8 cellular contexts compared by ENCODE assay signal in genomic region chr12:108734200-108734906, GRCh38. TPM values are rescaled to one million over a fixed set of nuclear protein-coding genes. Genes with fewer than 3 reads are reported as not detected.
DNase-seq lines count a peak whose midpoint lies in the region; ATAC-seq, FAIRE-seq and TF ChIP-seq lines count a peak whose summit lies in the region.

No MANE protein-coding gene starts in this region.

- no peaks in the 10 kb centered on the region for H3K36me3 Mint-ChIP-seq in activated naive CD4-positive, alpha-beta T cell treated with anti-CD3 and anti-CD28 coated beads for 36 hours (ENCODE audit: low read depth)

- peak; percentile 11 to 42 (median 21) for ATAC-seq in pancreas
- ATAC-seq in GM19023 (IDR thresholded peaks at IDR 0.05; ENCODE audit: unreplicated experiment), result no peak
- ATAC-seq in HG02763 (IDR thresholded peaks at IDR 0.05; ENCODE audit: unreplicated experiment), result no peak

- no peaks in the 10 kb centered on the region for H3K9me3 Mint-ChIP-seq in activated naive CD4-positive, alpha-beta T cell treated with anti-CD3 and anti-CD28 coated beads for 36 hours

- peak; percentile 43 for DNase-seq in activated naive CD4-positive, alpha-beta T cell treated with anti-CD3 and anti-CD28 coated beads for 36 hours
- DNase-seq in activated naive CD4-positive, alpha-beta T cell (lab: John Stamatoyannopoulos, UW), result no peak
- DNase-seq in OCI-M1 (lab: John Stamatoyannopoulos, UW) (peak; percentile 89), pancreas (peak in 4 of 6 donors; percentile 43 to 81 (median 71)), retina (no peak)
- no peak for DNase-seq in effector memory CD4-positive, alpha-beta T cell

- H3K4me3 Mint-ChIP-seq in activated naive CD4-positive, alpha-beta T cell treated with anti-CD3 and anti-CD28 coated beads for 36 hours, result no peak overlapping the region

- CTCF ChIA-PET in activated naive CD4-positive, alpha-beta T cell treated with anti-CD3 and anti-CD28 coated beads for 36 hours (lab: Charles Lee), result interaction anchor here (0.7 to 1.5 kb wide), 2 partner anchors 68 to 88 kb away, joined by 3 to 4 read pairs; no protein-coding TSS in a partner anchor

- H3K27me3 Mint-ChIP-seq in activated naive CD4-positive, alpha-beta T cell treated with anti-CD3 and anti-CD28 coated beads for 36 hours (ENCODE audit: low read depth), result no peaks in the 10 kb centered on the region

- H3K4me1 ChIP-seq in effector memory CD4-positive, alpha-beta T cell (ENCODE audit: control insufficient read depth, insufficient read depth, low read length, poor library complexity, severe bottlenecking), result peaks cover 7% of the 10 kb centered on the region
- H3K4me1 ChIP-seq in pancreas, result peaks cover 4 to 24% (median 7%) of the 10 kb centered on the region in 3 donors

- no peaks in the 10 kb centered on the region for H3K9me3 ChIP-seq in effector memory CD4-positive, alpha-beta T cell (ENCODE audit: control insufficient read depth, low read length)
- H3K9me3 ChIP-seq in pancreas, result no peaks in the 10 kb centered on the region

- intact Hi-C loops in activated naive CD4-positive, alpha-beta T cell treated with anti-CD3 and anti-CD28 coated beads for 36 hours (cut with micrococcal nuclease), result no loop called here
- intact Hi-C loops in pancreas (cut with DNase I), result no loop called here

- H3K4me3 ChIP-seq in effector memory CD4-positive, alpha-beta T cell (ENCODE audit: insufficient read depth, low read depth, low read length, poor library complexity, severe bottlenecking), result no peak overlapping the region
- no peak overlapping the region for H3K4me3 ChIP-seq in pancreas

- peak overlapping the region; percentile 7 for H3K27ac ChIP-seq in effector memory CD4-positive, alpha-beta T cell (ENCODE audit: insufficient read depth, low read length, poor library complexity, severe bottlenecking)
- peak overlapping the region; percentile 25 to 95 (median 60) for H3K27ac ChIP-seq in pancreas

- H3K27me3 ChIP-seq in effector memory CD4-positive, alpha-beta T cell (replicated peaks; ENCODE audit: control insufficient read depth, insufficient read depth, low read length, poor library complexity, severe bottlenecking), result no peaks in the 10 kb centered on the region
- H3K27me3 ChIP-seq in pancreas, result no peaks in the 10 kb centered on the region

- no peak overlapping the region for H3K27ac Mint-ChIP-seq in activated naive CD4-positive, alpha-beta T cell treated with anti-CD3 and anti-CD28 coated beads for 36 hours

- peaks cover 28% of the 10 kb centered on the region for H3K4me1 Mint-ChIP-seq in activated naive CD4-positive, alpha-beta T cell treated with anti-CD3 and anti-CD28 coated beads for 36 hours (ENCODE audit: low read depth)

- FAIRE-seq in pancreas (lab: Jason Lieb, UNC), result no peak

- TF ChIP-seq CTCF in pancreas (IDR thresholded peaks at IDR 0.05), result no peak

- 41 to 43% methylated on average over 9 of the region's 9 CpGs for WGBS in pancreas, 2 donors

- H3K36me3 ChIP-seq in effector memory CD4-positive, alpha-beta T cell (ENCODE audit: control insufficient read depth, insufficient read depth, low read length), result no peaks in the 10 kb centered on the region
- no peaks in the 10 kb centered on the region for H3K36me3 ChIP-seq in pancreas

RNA-seq across cellular contexts. Expression of gene CORO1C, which starts 3.0 kb away (rescaled TPM):
- 10 to 100 TPM; 36.4 to 43.7 TPM for total RNA-seq in activated naive CD4-positive, alpha-beta T cell treated with anti-CD3 and anti-CD28 coated beads for 36 hours
- total RNA-seq in pancreas, result 10 to 100 TPM; 14.1 to 62.3 (median 19.5) TPM
- 1 to 10 TPM; 9.9 to 10.0 TPM for polyA plus RNA-seq in pancreas

Comparison
In these comparisons a context has a peak if more than half of its experiments do, and no peak if none do; other contexts are left out.
1. DNase-seq: peak in activated naive CD4-positive, alpha-beta T cell treated with anti-CD3 and anti-CD28 coated beads for 36 hours (single experiment), OCI-M1 (single experiment) and pancreas (4 of 6); none in activated naive CD4-positive, alpha-beta T cell (0 of 4), effector memory CD4-positive, alpha-beta T cell (0 of 3) and retina (single experiment).
2. ATAC-seq: peak in pancreas (4 of 4); none in GM19023 (single experiment) and HG02763 (single experiment).